ENCODE assay signal across 8 cellular contexts in the genomic region with DNA sequence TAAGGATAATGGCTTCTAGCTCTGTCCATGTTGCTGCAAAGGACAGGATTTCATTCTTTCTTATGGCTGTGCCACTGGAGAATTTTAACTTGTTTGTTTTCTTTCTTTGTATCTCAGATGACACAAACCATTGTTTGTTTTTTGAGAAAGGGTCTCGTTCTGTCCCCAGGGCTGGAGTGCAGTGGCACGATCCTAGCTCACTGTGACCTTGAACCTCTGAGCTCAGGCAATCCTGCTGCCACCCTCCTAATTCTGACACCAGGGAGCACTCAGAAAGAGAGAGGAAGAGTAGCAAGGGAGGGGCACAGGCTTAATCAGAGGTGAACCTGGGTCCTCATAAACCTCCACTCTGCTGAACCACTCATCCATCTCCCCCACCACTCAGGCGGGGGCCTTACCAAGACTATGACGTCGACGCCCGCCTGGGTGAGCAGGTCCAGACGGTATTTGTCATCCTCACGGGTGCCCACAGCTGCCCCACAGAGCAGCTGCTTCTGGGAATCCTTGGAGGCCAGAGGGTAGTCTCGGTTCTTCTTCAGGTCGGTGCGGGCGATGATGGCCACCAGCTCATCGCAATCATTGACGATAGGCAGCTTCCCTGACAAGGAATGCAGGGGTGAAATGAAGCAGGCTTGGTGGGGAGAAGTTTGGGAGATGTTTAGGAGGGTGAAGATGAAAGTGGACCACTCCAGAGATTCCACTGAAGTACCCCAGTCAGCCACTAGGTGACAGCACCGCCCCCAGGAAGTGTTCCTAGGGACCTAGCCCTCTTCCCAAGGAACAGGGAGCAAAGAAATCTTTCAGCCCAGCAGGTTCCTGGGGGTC. TPM values are rescaled to one million over a fixed set of nuclear protein-coding genes. Genes with fewer than 3 reads are reported as not detected.
DNase-seq lines count a peak whose midpoint lies in the region; ATAC-seq, FAIRE-seq and TF ChIP-seq lines count a peak whose summit lies in the region.

No MANE protein-coding gene starts in this region.

- no peak overlapping the region for H3K4me3 ChIP-seq in CD4-positive, CD25-positive, alpha-beta regulatory T cell (ENCODE audit: low read depth, low read length)
- H3K4me3 ChIP-seq in body of pancreas, result no peak overlapping the region

- TF ChIP-seq POLR2A in body of pancreas (IDR thresholded peaks at IDR 0.05) (no peak), GM12892 (IDR thresholded peaks at IDR 0.05; ENCODE audit: low read depth, low read length) (no peak)

- no peaks in the 10 kb centered on the region for H3K9me3 ChIP-seq in CD4-positive, CD25-positive, alpha-beta regulatory T cell (ENCODE audit: control insufficient read depth in 2 of 2, low read length in 2 of 2)
- no peaks in the 10 kb centered on the region for H3K9me3 ChIP-seq in body of pancreas

- peak; percentile 57 for FAIRE-seq in GM19239 (lab: Jason Lieb, UNC)
- FAIRE-seq in GM12892 (lab: Jason Lieb, UNC), result no peak

- peak in 2 of 3 donors; percentile 6 to 30 for DNase-seq in CD4-positive, CD25-positive, alpha-beta regulatory T cell
- no peak for DNase-seq in GM19239 (ENCODE audit: insufficient read length, low spot score)
- peak; percentile 51 for DNase-seq in OCI-M1 (lab: John Stamatoyannopoulos, UW)
- peak; percentile 53 to 74 (median 62) for DNase-seq in body of pancreas
- DNase-seq in inferior parietal cortex (ENCODE audit: extremely low spot score), result peak; percentile 74
- DNase-seq in stimulated activated CD4-positive, alpha-beta T cell treated with anti-CD3 and anti-CD28 coated beads, Interleukin-4, amount 100 ng/mL, for 4 hours, result peak; percentile 19 to 33
- no peak for DNase-seq in activated T-helper 1 cell treated with anti-CD3 and anti-CD28 coated beads, Interleukin-12 subunit alpha, Interleukin-12 subunit beta, Interleukin-2, Interleukin-4 antibody, amounts not matched to agents 30 ng/mL and 10 ng/mL and 1 ng/mL, durations not matched to agents 14 hours and 24 hours and 36 hours (ENCODE audit: low spot score)
- DNase-seq in GM12892 (ENCODE audit: insufficient read length), result no peak

- H3K27me3 ChIP-seq in CD4-positive, CD25-positive, alpha-beta regulatory T cell (ENCODE audit: control insufficient read depth, insufficient read depth, low read length), result no peaks in the 10 kb centered on the region
- no peaks in the 10 kb centered on the region for H3K27me3 ChIP-seq in body of pancreas

- H3K4me1 Mint-ChIP-seq in CD4-positive, CD25-positive, alpha-beta regulatory T cell, result peaks cover 0 to 11% (median 6%) of the 10 kb centered on the region in 4 donors
- H3K4me1 Mint-ChIP-seq in activated T-helper 1 cell treated with anti-CD3 and anti-CD28 coated beads, Interleukin-12 subunit alpha, Interleukin-12 subunit beta, Interleukin-2, Interleukin-4 antibody, amounts not matched to agents 30 ng/mL and 10 ng/mL and 1 ng/mL, durations not matched to agents 14 hours and 24 hours and 36 hours (ENCODE audit: low read depth), result peaks cover 7% of the 10 kb centered on the region

- peak overlapping the region in 1 of 3 donors; percentile 71 for H3K27ac Mint-ChIP-seq in CD4-positive, CD25-positive, alpha-beta regulatory T cell
- H3K27ac Mint-ChIP-seq in activated T-helper 1 cell treated with anti-CD3 and anti-CD28 coated beads, Interleukin-12 subunit alpha, Interleukin-12 subunit beta, Interleukin-2, Interleukin-4 antibody, amounts not matched to agents 30 ng/mL and 10 ng/mL and 1 ng/mL, durations not matched to agents 14 hours and 24 hours and 36 hours, result no peak overlapping the region

- H3K4me1 ChIP-seq in CD4-positive, CD25-positive, alpha-beta regulatory T cell (ENCODE audit: control insufficient read depth, insufficient read depth, low read length, poor library complexity, severe bottlenecking), result no peaks in the 10 kb centered on the region
- no peaks in the 10 kb centered on the region for H3K4me1 ChIP-seq in body of pancreas

- 70 to 73% methylated on average over 14 to 16 of the region's 16 CpGs for WGBS in body of pancreas, 2 donors

- intact Hi-C loops in body of pancreas (cut with DNase I), result no loop called here
- intact Hi-C loops in activated T-helper 1 cell treated with anti-CD3 and anti-CD28 coated beads, Interleukin-12 subunit alpha, Interleukin-12 subunit beta, Interleukin-2, Interleukin-4 antibody, amounts not matched to agents 30 ng/mL and 10 ng/mL and 1 ng/mL, durations not matched to agents 14 hours and 24 hours and 36 hours (cut with micrococcal nuclease), result loop anchor here (1.0 kb wide), 2 partner anchors 27 to 63 kb away; no protein-coding TSS in a partner anchor

- H3K27ac ChIP-seq in CD4-positive, CD25-positive, alpha-beta regulatory T cell (ENCODE audit: insufficient read depth, low read length, poor library complexity, severe bottlenecking), result no peak overlapping the region
- H3K27ac ChIP-seq in body of pancreas, result no peak overlapping the region

- H3K9me3 Mint-ChIP-seq in CD4-positive, CD25-positive, alpha-beta regulatory T cell, result no peaks in the 10 kb centered on the region
- H3K9me3 Mint-ChIP-seq in activated T-helper 1 cell treated with anti-CD3 and anti-CD28 coated beads, Interleukin-12 subunit alpha, Interleukin-12 subunit beta, Interleukin-2, Interleukin-4 antibody, amounts not matched to agents 30 ng/mL and 10 ng/mL and 1 ng/mL, durations not matched to agents 14 hours and 24 hours and 36 hours, result no peaks in the 10 kb centered on the region

- no peak overlapping the region for H3K4me3 Mint-ChIP-seq in CD4-positive, CD25-positive, alpha-beta regulatory T cell
- no peak overlapping the region for H3K4me3 Mint-ChIP-seq in activated T-helper 1 cell treated with anti-CD3 and anti-CD28 coated beads, Interleukin-12 subunit alpha, Interleukin-12 subunit beta, Interleukin-2, Interleukin-4 antibody, amounts not matched to agents 30 ng/mL and 10 ng/mL and 1 ng/mL, durations not matched to agents 14 hours and 24 hours and 36 hours

- H3K36me3 ChIP-seq in CD4-positive, CD25-positive, alpha-beta regulatory T cell (ENCODE audit: control insufficient read depth, insufficient read depth, low read length), result peaks cover 64% of the 10 kb centered on the region
- peaks cover 0 to 32% of the 10 kb centered on the region in 2 donors for H3K36me3 ChIP-seq in body of pancreas (replicated peaks in 1 of 2; ENCODE audit: insufficient read depth in 1 of 2, low read depth in 2 of 2)

- ATAC-seq in CD4-positive, CD25-positive, alpha-beta regulatory T cell (ENCODE audit: low read depth in 2 of 2), result peak in 1 of 2 donors; percentile 32
- ATAC-seq in body of pancreas, result peak; percentile 63

- no peaks in the 10 kb centered on the region for H3K27me3 Mint-ChIP-seq in CD4-positive, CD25-positive, alpha-beta regulatory T cell
- no peaks in the 10 kb centered on the region for H3K27me3 Mint-ChIP-seq in activated T-helper 1 cell treated with anti-CD3 and anti-CD28 coated beads, Interleukin-12 subunit alpha, Interleukin-12 subunit beta, Interleukin-2, Interleukin-4 antibody, amounts not matched to agents 30 ng/mL and 10 ng/mL and 1 ng/mL, durations not matched to agents 14 hours and 24 hours and 36 hours (ENCODE audit: insufficient read depth)

- H3K36me3 Mint-ChIP-seq in CD4-positive, CD25-positive, alpha-beta regulatory T cell, result peaks cover 13% of the 10 kb centered on the region
- peaks cover 36% of the 10 kb centered on the region for H3K36me3 Mint-ChIP-seq in activated T-helper 1 cell treated with anti-CD3 and anti-CD28 coated beads, Interleukin-12 subunit alpha, Interleukin-12 subunit beta, Interleukin-2, Interleukin-4 antibody, amounts not matched to agents 30 ng/mL and 10 ng/mL and 1 ng/mL, durations not matched to agents 14 hours and 24 hours and 36 hours (ENCODE audit: low read depth)

- peak; percentile 73 to 89 (median 84) for TF ChIP-seq CTCF in body of pancreas (IDR thresholded peaks at IDR 0.05)

RNA-seq across cellular contexts. Expression of a gene that starts 11.6 kb away (rescaled TPM):
- total RNA-seq in CD4-positive, CD25-positive, alpha-beta regulatory T cell, result 48.2 TPM
- 10 to 100 TPM; 27.2 to 43.5 (median 32.4) TPM for polyA plus RNA-seq in CD4-positive, CD25-positive, alpha-beta regulatory T cell
- total RNA-seq in body of pancreas, result 10 to 100 TPM; 23.9 to 46.1 TPM
- total RNA-seq in activated T-helper 1 cell treated with anti-CD3 and anti-CD28 coated beads, Interleukin-12 subunit alpha, Interleukin-12 subunit beta, Interleukin-2, Interleukin-4 antibody, amounts not matched to agents 30 ng/mL and 10 ng/mL and 1 ng/mL, durations not matched to agents 14 hours and 24 hours and 36 hours, result 91.7 and 95.8 TPM in 2 replicates
- 20.6 TPM for polyA plus RNA-seq in GM12892 (2012; ENCODE audit: missing spikeins)

RNA-seq across cellular contexts. Expression of a gene that starts 36.7 kb away (rescaled TPM):
- total RNA-seq in CD4-positive, CD25-positive, alpha-beta regulatory T cell, result 0.42 TPM
- under 1 TPM in 1 of 4 donors, not detected in 3; 0.06 TPM for polyA plus RNA-seq in CD4-positive, CD25-positive, alpha-beta regulatory T cell
- total RNA-seq in body of pancreas, result 1 to 10 TPM in 1 of 2 donors, not detected in 1; 7.6 TPM
- 0.10 and 0.21 TPM in 2 replicates for total RNA-seq in activated T-helper 1 cell treated with anti-CD3 and anti-CD28 coated beads, Interleukin-12 subunit alpha, Interleukin-12 subunit beta, Interleukin-2, Interleukin-4 antibody, amounts not matched to agents 30 ng/mL and 10 ng/mL and 1 ng/mL, durations not matched to agents 14 hours and 24 hours and 36 hours
- not detected for polyA plus RNA-seq in GM12892 (2012; ENCODE audit: missing spikeins)

RNA-seq across cellular contexts. Expression of a gene that starts 54.5 kb away (rescaled TPM):
- total RNA-seq in CD4-positive, CD25-positive, alpha-beta regulatory T cell, result 28.3 TPM
- 1 to 10 TPM; 2.0 to 8.1 (median 6.6) TPM for polyA plus RNA-seq in CD4-positive, CD25-positive, alpha-beta regulatory T cell
- 10 to 100 TPM; 20.2 to 28.3 TPM for total RNA-seq in body of pancreas
- 77.0 and 80.1 TPM in 2 replicates for total RNA-seq in activated T-helper 1 cell treated with anti-CD3 and anti-CD28 coated beads, Interleukin-12 subunit alpha, Interleukin-12 subunit beta, Interleukin-2, Interleukin-4 antibody, amounts not matched to agents 30 ng/mL and 10 ng/mL and 1 ng/mL, durations not matched to agents 14 hours and 24 hours and 36 hours
- 27.5 TPM for polyA plus RNA-seq in GM12892 (2012; ENCODE audit: missing spikeins)

RNA-seq across cellular contexts. Expression of a gene that starts 57.5 kb away (rescaled TPM):
- 4.1 TPM for total RNA-seq in CD4-positive, CD25-positive, alpha-beta regulatory T cell
- polyA plus RNA-seq in CD4-positive, CD25-positive, alpha-beta regulatory T cell, result 1 to 10 TPM; 1.6 to 8.8 (median 5.5) TPM
- 1 to 10 TPM; 7.9 to 9.1 TPM for total RNA-seq in body of pancreas
- 53.7 and 56.9 TPM in 2 replicates for total RNA-seq in activated T-helper 1 cell treated with anti-CD3 and anti-CD28 coated beads, Interleukin-12 subunit alpha, Interleukin-12 subunit beta, Interleukin-2, Interleukin-4 antibody, amounts not matched to agents 30 ng/mL and 10 ng/mL and 1 ng/mL, durations not matched to agents 14 hours and 24 hours and 36 hours
- 123 TPM for polyA plus RNA-seq in GM12892 (2012; ENCODE audit: missing spikeins)

Comparison
In these comparisons a context has a peak if more than half of its experiments do, and no peak if none do; other contexts are left out.
1. DNase-seq: peak in CD4-positive, CD25-positive, alpha-beta regulatory T cell (2 of 3), OCI-M1 (single experiment), body of pancreas (4 of 4), inferior parietal cortex (single experiment) and stimulated activated CD4-positive, alpha-beta T cell treated with anti-CD3 and anti-CD28 coated beads, Interleukin-4, amount 100 ng/mL, for 4 hours (2 of 2); none in GM19239 (single experiment), activated T-helper 1 cell treated with anti-CD3 and anti-CD28 coated beads, Interleukin-12 subunit alpha, Interleukin-12 subunit beta, Interleukin-2, Interleukin-4 antibody, amounts not matched to agents 30 ng/mL and 10 ng/mL and 1 ng/mL, durations not matched to agents 14 hours and 24 hours and 36 hours (single experiment) and GM12892 (single experiment).